2 cellular contexts compared by ENCODE assay signal in genomic region chr15:81195339-81195864, GRCh38.
TF ChIP-seq lines count a peak whose summit lies in the region.

No MANE protein-coding gene starts in this region.

TF ChIP-seq in GM23338, 12 proteins besides CTCF, POLR2A, EP300 and RAD21:
- TF ChIP-seq ZNF462 (CRISPR knock-in tag; IDR thresholded peaks at IDR 0.05) (no peak), EZH2 (IDR thresholded peaks at IDR 0.05; ENCODE audit: low read depth, unreplicated experiment) (no peak), STAT1 (IDR thresholded peaks at IDR 0.05; ENCODE audit: unreplicated experiment) (no peak), CREB1 (CRISPR knock-in tag; IDR thresholded peaks at IDR 0.05; ENCODE audit: low read depth) (no peak), REST (IDR thresholded peaks at IDR 0.05; ENCODE audit: unreplicated experiment) (no peak), ZNF331 (CRISPR knock-in tag; IDR thresholded peaks at IDR 0.05; ENCODE audit: low read depth) (no peak), NANOG (IDR thresholded peaks at IDR 0.05; ENCODE audit: borderline replicate concordance) (no peak), EZH2phosphoT487 (IDR thresholded peaks at IDR 0.05; ENCODE audit: unreplicated experiment) (no peak), POLR2AphosphoS5 (IDR thresholded peaks at IDR 0.05; ENCODE audit: low read depth) (no peak), JUNB (IDR thresholded peaks at IDR 0.05; ENCODE audit: unreplicated experiment) (no peak), ETS1 (IDR thresholded peaks at IDR 0.05) (no peak), ZNF114 (CRISPR knock-in tag; IDR thresholded peaks at IDR 0.05) (no peak)

TF ChIP-seq in HepG2, 621 proteins besides CTCF, POLR2A, EP300 and RAD21:
- no peak for TF ChIP-seq ADNP (CRISPR knock-in tag; IDR thresholded peaks at IDR 0.05)
- TF ChIP-seq KLF9 (CRISPR knock-in tag; IDR thresholded peaks at IDR 0.05; ENCODE audit: low read depth), result no peak
- TF ChIP-seq ARID4A (CRISPR knock-in tag; IDR thresholded peaks at IDR 0.05; ENCODE audit: borderline replicate concordance), result no peak
TF ChIP-seq in HepG2: peak in this region for 0.
